In genomic region chr12:48350249-48351021, GRCh38 we compare ENCODE assay signal across 8 cellular contexts. TPM values are rescaled to one million over a fixed set of nuclear protein-coding genes. Genes with fewer than 3 reads are reported as not detected.
DNase-seq lines count a peak whose midpoint lies in the region; ATAC-seq and TF ChIP-seq lines count a peak whose summit lies in the region.

TSS of gene ZNF641 (minus strand) at chr12:48350919. CDS start at chr12:48348090, 2,829 bp downstream.

- H3K27ac ChIP-seq in WERI-Rb-1: peak within 1 kb of the TSS; percentile 65
- peak within 1 kb of the TSS; percentile 96 to 99 for H3K27ac ChIP-seq in breast epithelium
- peak within 1 kb of the TSS; percentile 84 to 98 (median 93) for H3K27ac ChIP-seq in spleen

- H3K36me3 Mint-ChIP-seq in immature natural killer cell: peaks cover 12 to 20% (median 19%) of the 10 kb centered on the region in 3 donors

- H3K4me1 Mint-ChIP-seq in immature natural killer cell: peaks cover 45 to 57% of the 10 kb centered on the region in 2 donors

- TF ChIP-seq CTCF in WERI-Rb-1 (IDR thresholded peaks at IDR 0.05; ENCODE audit: low read depth, low read length): no peak
- TF ChIP-seq CTCF in breast epithelium (IDR thresholded peaks at IDR 0.05): no peak
- no peak for TF ChIP-seq CTCF in spleen (IDR thresholded peaks at IDR 0.05 in 8 of 11, conservative IDR thresholded peaks at IDR 0.05 in 3 of 11)

- peak within 1 kb of the TSS; percentile 97 to 99 (median 98) for H3K4me3 Mint-ChIP-seq in immature natural killer cell

- H3K27me3 ChIP-seq in WERI-Rb-1 (ENCODE audit: insufficient read depth, low read depth, severe bottlenecking) (no peaks in the 10 kb centered on the region), breast epithelium (no peaks in the 10 kb centered on the region), spleen (replicated peaks in 1 of 7) (no peaks in the 10 kb centered on the region)

- H3K4me1 ChIP-seq in breast epithelium (peaks cover 0 to 3% of the 10 kb centered on the region in 2 donors), spleen (peaks cover 12 to 49% (median 26%) of the 10 kb centered on the region in 6 donors)

- H3K27me3 Mint-ChIP-seq in immature natural killer cell (ENCODE audit: low read depth in 3 of 3): peaks cover 0 to 9% (median 8%) of the 10 kb centered on the region in 3 donors

- peak within 1 kb of the TSS; percentile 86 for H3K4me3 ChIP-seq in WERI-Rb-1 (ENCODE audit: low read depth, low read length)
- H3K4me3 ChIP-seq in breast epithelium: peak within 1 kb of the TSS; percentile 73 to 95 (median 89)
- peak within 1 kb of the TSS; percentile 58 to 75 (median 70) for H3K4me3 ChIP-seq in spleen

- peak; percentile 5 for TF ChIP-seq POLR2A in breast epithelium (IDR thresholded peaks at IDR 0.05)
- TF ChIP-seq POLR2A in spleen (IDR thresholded peaks at IDR 0.05): no peak

- peak within 1 kb of the TSS; percentile 94 to 98 (median 96) for H3K27ac Mint-ChIP-seq in immature natural killer cell

- intact Hi-C loops in breast epithelium (cut with DNase I; ENCODE audit: low total_unique reads): loop anchor here (10.0 kb wide), 1 partner anchor 1916 kb away; no protein-coding TSS in a partner anchor
- intact Hi-C loops in spleen (cut with DNase I; ENCODE audit: low total_unique reads): no loop called here

- H3K36me3 ChIP-seq in WERI-Rb-1 (peaks cover 4% of the 10 kb centered on the region; the same call in 1 of the 2 replicates), breast epithelium (no peaks in the 10 kb centered on the region), spleen (peaks cover 0 to 30% (median 25%) of the 10 kb centered on the region in 6 donors)

- ATAC-seq in HG02763 (IDR thresholded peaks at IDR 0.05; ENCODE audit: unreplicated experiment): peak; percentile 89

- no peaks in the 10 kb centered on the region for H3K9me3 ChIP-seq in WERI-Rb-1 (ENCODE audit: severe bottlenecking)
- H3K9me3 ChIP-seq in breast epithelium: no peaks in the 10 kb centered on the region
- no peaks in the 10 kb centered on the region for H3K9me3 ChIP-seq in spleen

- DNase-seq in DMS 273 (lab: John Stamatoyannopoulos, UW; ENCODE audit: unreplicated experiment): peak; percentile 77
- no peak for DNase-seq in DMS 273 treated with DMSO at 0.1 percent for 48 hours (lab: John Stamatoyannopoulos, UW)
- peak; percentile 60 for DNase-seq in NCI-H146 treated with DMSO at 0.1 percent for 48 hours (lab: John Stamatoyannopoulos, UW; ENCODE audit: unreplicated experiment)
- peak; percentile 82 for DNase-seq in WERI-Rb-1
- peak; percentile 53 to 66 for DNase-seq in breast epithelium (ENCODE audit: low spot score in 2 of 2)
- DNase-seq in immature natural killer cell: peak; percentile 86 to 88 (median 88)
- peak; percentile 96 for DNase-seq in spleen

- no peaks in the 10 kb centered on the region for H3K9me3 Mint-ChIP-seq in immature natural killer cell

- 0 to 2% (median 1%) methylated on average over 28 to 60 of the region's 61 CpGs for WGBS in spleen, 5 donors

RNA-seq across cellular contexts. Expression of gene ZNF641, which starts in this region (rescaled TPM):
- total RNA-seq in breast epithelium (10 to 100 TPM; 22.9 to 33.8 (median 23.4) TPM), spleen (10 to 100 TPM; 21.9 to 67.7 (median 37.0) TPM)
- polyA plus RNA-seq in immature natural killer cell (10 to 100 TPM in 2 of 3 donors, 1 to 10 TPM in 1; 9.4 to 26.3 (median 14.5) TPM), spleen (1 to 10 TPM; 3.3 to 6.1 (median 3.9) TPM)
